ENCODE assay signal across 8 cellular contexts in genomic region chr14:102554835-102555819, GRCh38. TPM values are rescaled to one million over a fixed set of nuclear protein-coding genes. Genes with fewer than 3 reads are reported as not detected.
A peak's percentile ranks its signal among the peaks of the same experiment; 100 is the strongest.
DNase-seq lines count a peak whose midpoint lies in the region; ATAC-seq and TF ChIP-seq lines count a peak whose summit lies in the region.

No MANE protein-coding gene starts in this region.

- H3K4me3 Mint-ChIP-seq in activated CD8-positive, alpha-beta T cell treated with anti-CD3 and anti-CD28 coated beads for 36 hours: peak overlapping the region; percentile 67
- peak overlapping the region; percentile 62 for H3K4me3 Mint-ChIP-seq in endothelial cell (ENCODE audit: unreplicated experiment)

- H3K4me1 ChIP-seq in Karpas-422 (ENCODE audit: low read length) (peaks cover 20% of the 10 kb centered on the region), muscle layer of colon (ENCODE audit: insufficient read depth, low read length) (no peaks in the 10 kb centered on the region)

- no peaks in the 10 kb centered on the region for H3K27me3 ChIP-seq in Karpas-422 (ENCODE audit: low read length)
- no peaks in the 10 kb centered on the region for H3K27me3 ChIP-seq in muscle layer of colon (ENCODE audit: control insufficient read depth in 1 of 2, insufficient read depth in 2 of 2, low read length in 2 of 2)

- H3K27ac ChIP-seq in Karpas-422 (ENCODE audit: low read length) (no peak overlapping the region), muscle layer of colon (ENCODE audit: low read depth, low read length) (no peak overlapping the region)

- H3K4me3 ChIP-seq in Karpas-422 (ENCODE audit: low read length) (peak overlapping the region; percentile 82), muscle layer of colon (ENCODE audit: low read depth in 1 of 2, low read length in 2 of 2) (peak overlapping the region; percentile 52 to 66)

- peak; percentile 88 for ATAC-seq in activated CD8-positive, alpha-beta T cell treated with anti-CD3 and anti-CD28 coated beads for 36 hours

- no peaks in the 10 kb centered on the region for H3K36me3 ChIP-seq in Karpas-422 (ENCODE audit: insufficient read depth, low read length)
- H3K36me3 ChIP-seq in muscle layer of colon (ENCODE audit: insufficient read depth, low read length): no peaks in the 10 kb centered on the region

- peak overlapping the region; percentile 99 for H2AFZ ChIP-seq in Karpas-422 (ENCODE audit: low read length)

- H3K36me3 Mint-ChIP-seq in activated CD8-positive, alpha-beta T cell treated with anti-CD3 and anti-CD28 coated beads for 36 hours (ENCODE audit: low read depth): no peaks in the 10 kb centered on the region
- H3K36me3 Mint-ChIP-seq in endothelial cell (ENCODE audit: low read depth, unreplicated experiment): no peaks in the 10 kb centered on the region

- H3K9me3 ChIP-seq in Karpas-422 (ENCODE audit: low read length) (no peaks in the 10 kb centered on the region), muscle layer of colon (ENCODE audit: low read length) (no peaks in the 10 kb centered on the region)

- CTCF ChIA-PET in activated CD8-positive, alpha-beta T cell treated with anti-CD3 and anti-CD28 coated beads for 36 hours (lab: Charles Lee): interaction anchor here (2.8 kb wide), 1 partner anchor 40 kb away, joined by 9 read pairs; no protein-coding TSS in a partner anchor

- intact Hi-C loops in activated CD8-positive, alpha-beta T cell treated with anti-CD3 and anti-CD28 coated beads for 36 hours (cut with micrococcal nuclease): no loop called here

- peak overlapping the region; percentile 76 for H3K9ac ChIP-seq in Karpas-422 (ENCODE audit: low read length)
- H3K9ac ChIP-seq in muscle layer of colon (ENCODE audit: low read length): no peak overlapping the region

- no peaks in the 10 kb centered on the region for H3K79me2 ChIP-seq in Karpas-422 (ENCODE audit: low read length)

- peak; percentile 77 for DNase-seq in DMS79 (lab: John Stamatoyannopoulos, UW)
- peak; percentile 78 for DNase-seq in Karpas-422
- peak; percentile 65 for DNase-seq in activated CD8-positive, alpha-beta T cell treated with anti-CD3 and anti-CD28 coated beads for 36 hours
- peak; percentile 44 for DNase-seq in endothelial cell (ENCODE audit: low spot score)
- peak; percentile 56 for DNase-seq in stimulated activated naive CD4-positive, alpha-beta T cell treated with Interleukin-2 at 50 U/mL for 16 hours (lab: John Stamatoyannopoulos, UW)
- DNase-seq in cerebellar cortex (ENCODE audit: low spot score): no peak
- no peak for DNase-seq in SIG-M5 treated with dmso at 0.1 percent for 504 hours (lab: John Stamatoyannopoulos, UW; ENCODE audit: unreplicated experiment)

- H3K4me1 Mint-ChIP-seq in activated CD8-positive, alpha-beta T cell treated with anti-CD3 and anti-CD28 coated beads for 36 hours (ENCODE audit: low read depth): peaks cover 2% of the 10 kb centered on the region
- no peaks in the 10 kb centered on the region for H3K4me1 Mint-ChIP-seq in endothelial cell (ENCODE audit: unreplicated experiment)

- POLR2A ChIA-PET in activated CD8-positive, alpha-beta T cell treated with anti-CD3 and anti-CD28 coated beads for 36 hours (lab: Charles Lee): interaction anchor here (0.7 to 1.0 kb wide), 2 partner anchors 20 to 36 kb away, joined by 3 read pairs; no protein-coding TSS in a partner anchor

- no peaks in the 10 kb centered on the region for H3K9me2 ChIP-seq in Karpas-422 (replicated peaks; ENCODE audit: insufficient read depth, low read length)

- no peaks in the 10 kb centered on the region for H4K20me1 ChIP-seq in Karpas-422 (ENCODE audit: insufficient read depth, low read depth, low read length)

- no peak for TF ChIP-seq CTCF in activated CD8-positive, alpha-beta T cell treated with anti-CD3 and anti-CD28 coated beads for 36 hours (IDR thresholded peaks at IDR 0.05)
- TF ChIP-seq CTCF in endothelial cell (IDR thresholded peaks at IDR 0.05; ENCODE audit: unreplicated experiment): no peak

- peak overlapping the region; percentile 67 for H3K27ac Mint-ChIP-seq in activated CD8-positive, alpha-beta T cell treated with anti-CD3 and anti-CD28 coated beads for 36 hours
- H3K27ac Mint-ChIP-seq in endothelial cell (ENCODE audit: unreplicated experiment): no peak overlapping the region

- H3K4me2 ChIP-seq in Karpas-422 (ENCODE audit: low read depth, low read length, poor library complexity, severe bottlenecking): peak overlapping the region; percentile 94

- H3K9me3 Mint-ChIP-seq in activated CD8-positive, alpha-beta T cell treated with anti-CD3 and anti-CD28 coated beads for 36 hours: no peaks in the 10 kb centered on the region
- no peaks in the 10 kb centered on the region for H3K9me3 Mint-ChIP-seq in endothelial cell (ENCODE audit: unreplicated experiment)

- H3K27me3 Mint-ChIP-seq in activated CD8-positive, alpha-beta T cell treated with anti-CD3 and anti-CD28 coated beads for 36 hours: no peaks in the 10 kb centered on the region
- peaks cover 7% of the 10 kb centered on the region for H3K27me3 Mint-ChIP-seq in endothelial cell (ENCODE audit: unreplicated experiment)

RNA-seq across cellular contexts. Expression of gene RCOR1, which starts 37.3 kb away (rescaled TPM):
- total RNA-seq in Karpas-422 (2014; rRNA removed; shearing (Covaris generic); ENCODE audit: low replicate concordance): 23.3 and 46.9 TPM in 2 replicates
- total RNA-seq in activated CD8-positive, alpha-beta T cell treated with anti-CD3 and anti-CD28 coated beads for 36 hours: 10 to 100 TPM; 16.1 to 16.2 TPM
- 51.6 TPM for total RNA-seq in endothelial cell (ENCODE audit: unreplicated experiment)

RNA-seq across cellular contexts. Expression of gene ANKRD9, which starts 45.6 kb away (rescaled TPM):
- total RNA-seq in Karpas-422 (2014; rRNA removed; shearing (Covaris generic); ENCODE audit: low replicate concordance): 0.04 TPM in 2 replicates
- total RNA-seq in activated CD8-positive, alpha-beta T cell treated with anti-CD3 and anti-CD28 coated beads for 36 hours: 10 to 100 TPM; 15.0 to 16.9 TPM
- total RNA-seq in endothelial cell (ENCODE audit: unreplicated experiment): 9.4 TPM

Comparison
In these comparisons a context has a peak if more than half of its experiments do, and no peak if none do; other contexts are left out.
1. DNase-seq: peak in DMS79 (single experiment), Karpas-422 (single experiment), activated CD8-positive, alpha-beta T cell treated with anti-CD3 and anti-CD28 coated beads for 36 hours (single experiment), endothelial cell (single experiment) and stimulated activated naive CD4-positive, alpha-beta T cell treated with Interleukin-2 at 50 U/mL for 16 hours (single experiment); none in cerebellar cortex (single experiment) and SIG-M5 treated with dmso at 0.1 percent for 504 hours (single experiment).
2. RNA of gene ANKRD9, which starts 45.6 kb away (total RNA-seq): 15.0 to 16.9 TPM in activated CD8-positive, alpha-beta T cell treated with anti-CD3 and anti-CD28 coated beads for 36 hours and 9.4 TPM in endothelial cell (single experiment); 0.04 TPM in Karpas-422; every median in the first group is over 10 times any median in the second.